ENCODE assay signal across 28 cellular contexts in the genomic region with DNA sequence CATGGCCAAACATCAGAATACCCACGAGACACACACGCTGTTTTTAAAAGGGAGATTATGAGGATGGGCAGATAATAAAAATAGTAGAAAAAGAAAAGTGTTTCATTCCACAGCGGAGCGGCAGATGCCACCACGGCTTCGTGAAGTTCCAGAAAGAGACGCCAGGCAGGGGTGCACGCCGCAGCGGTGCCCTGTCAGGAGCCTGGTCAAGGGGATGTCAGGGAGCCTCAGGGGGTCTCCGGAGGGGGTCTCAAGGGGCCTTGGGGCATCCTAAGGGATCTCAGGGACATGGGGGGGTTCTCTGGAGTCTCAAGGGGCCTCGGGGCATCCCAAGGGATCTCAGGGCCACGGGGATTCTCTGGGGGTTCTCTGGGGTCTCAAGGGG.
"Had no signal": no experiment of that assay in that cellular context is flagged by ENCODE, and none has a peak within 500 bp of the region (broad histone marks: within the 10 kb centered on the region; RNA-seq: fewer than 3 reads in every experiment).

No MANE protein-coding gene starts in this region.

- H3K27ac ChIP-seq: brain microvascular endothelial cell, cardiac muscle cell, Peyer's patch, RWPE1, SJCRH30 had no signal

- DNase-seq: activated CD4-positive, alpha-beta T cell treated with anti-CD3 and anti-CD28 coated beads for 48 hours; activated CD4-positive, alpha-beta T cell treated with anti-CD3 and anti-CD28 coated beads, Interleukin-2, amount 50 U/mL, for 4 hours; activated CD4-positive, CD25-positive, alpha-beta regulatory T cell treated with anti-CD3 and anti-CD28 coated beads, Interleukin-2, amount 50 U/mL, for 72 hours; activated CD8-positive, alpha-beta memory T cell treated with anti-CD3 and anti-CD28 coated beads, Interleukin-2, amount 50 U/mL, for 48 hours; activated CD8-positive, alpha-beta T cell treated with anti-CD3 and anti-CD28 coated beads, Interleukin-2, amount 10 ng/mL, durations not matched to agents 7 days and 5 days; activated effector memory CD4-positive, alpha-beta T cell treated with Interleukin-2 at 50 U/mL for 16 hours; activated naive CD4-positive, alpha-beta T cell treated with Interleukin-2 at 50 U/mL for 16 hours; activated T-cell treated with anti-CD3 and anti-CD28 coated beads, Interleukin-2, amount 50 U/mL, for 24 hours; brain microvascular endothelial cell; MG63; NCI-H1092 treated with DMSO at 0.1 percent for 48 hours; NCI-H1417 treated with DMSO at 0.1 percent for 48 hours; NCI-H1694; NCI-H2029; NCI-H510A treated with DMSO at 0.1 percent for 48 hours; NCI-H69; NK-92 treated with Interleukin-12 subunit alpha and Interleukin-12 subunit beta, amount 100 ng/mL, for 24 hours; OCI-M1; Peyer's patch; Right ventricle myocardium superior; SJCRH30; SK-N-SH had no signal

- H3K4me1 ChIP-seq: SJCRH30 had no signal

- H3K4me2 ChIP-seq: SK-N-SH had no signal

- H3K27me3 ChIP-seq: brain microvascular endothelial cell, cardiac muscle cell, MG63, Peyer's patch, SJCRH30 had no signal

- H3K36me3 ChIP-seq: SJCRH30 had no signal

- H3K4me3 ChIP-seq: cardiac muscle cell, MG63, Peyer's patch, SJCRH30 had no signal

- H3K9ac ChIP-seq: SK-N-SH had no signal

- H3K27me3 Mint-ChIP-seq: activated naive CD8-positive, alpha-beta T cell; activated T-cell treated with anti-CD3 and anti-CD28 coated beads, Interleukin-2, amount 50 U/mL, for 24 hours had no signal

- H3K9me3 ChIP-seq: MG63, Peyer's patch, SJCRH30, SK-N-SH had no signal

- H3K36me3 Mint-ChIP-seq: WTC11 had no signal

- H3K4me3 Mint-ChIP-seq: activated CD8-positive, alpha-beta T cell treated with anti-CD3 and anti-CD28 coated beads, Interleukin-2, amount 10 ng/mL, durations not matched to agents 7 days and 5 days; activated naive CD8-positive, alpha-beta T cell; activated T-cell treated with anti-CD3 and anti-CD28 coated beads, Interleukin-2, amount 50 U/mL, for 24 hours; activated T-helper 1 cell treated with anti-CD3 and anti-CD28 coated beads, Interleukin-12 subunit alpha, Interleukin-12 subunit beta, Interleukin-2, Interleukin-4 antibody, amounts not matched to agents 30 ng/mL and 10 ng/mL and 1 ng/mL, durations not matched to agents 14 hours and 24 hours and 36 hours; T-helper 1 cell treated with Interleukin-12 subunit alpha and Interleukin-12 subunit beta and Interleukin-4 antibody, amounts not matched to agents 30 μg/mL and 1 μg/mL, for 36 hours; WTC11 had no signal

- H3K27ac Mint-ChIP-seq: activated CD8-positive, alpha-beta T cell treated with anti-CD3 and anti-CD28 coated beads, Interleukin-2, amount 10 ng/mL, durations not matched to agents 7 days and 5 days; activated naive CD8-positive, alpha-beta T cell; activated T-cell treated with anti-CD3 and anti-CD28 coated beads, Interleukin-2, amount 50 U/mL, for 24 hours; activated T-helper 1 cell treated with anti-CD3 and anti-CD28 coated beads, Interleukin-12 subunit alpha, Interleukin-12 subunit beta, Interleukin-2, Interleukin-4 antibody, amounts not matched to agents 30 ng/mL and 10 ng/mL and 1 ng/mL, durations not matched to agents 14 hours and 24 hours and 36 hours; T-helper 1 cell treated with Interleukin-12 subunit alpha and Interleukin-12 subunit beta and Interleukin-4 antibody, amounts not matched to agents 30 μg/mL and 1 μg/mL, for 36 hours; WTC11 had no signal

- H3K4me1 Mint-ChIP-seq: WTC11 had no signal

- H3K9me3 Mint-ChIP-seq: activated T-cell treated with anti-CD3 and anti-CD28 coated beads, Interleukin-2, amount 50 U/mL, for 24 hours; activated T-helper 1 cell treated with anti-CD3 and anti-CD28 coated beads, Interleukin-12 subunit alpha, Interleukin-12 subunit beta, Interleukin-2, Interleukin-4 antibody, amounts not matched to agents 30 ng/mL and 10 ng/mL and 1 ng/mL, durations not matched to agents 14 hours and 24 hours and 36 hours; T-helper 1 cell treated with Interleukin-12 subunit alpha and Interleukin-12 subunit beta and Interleukin-4 antibody, amounts not matched to agents 30 μg/mL and 1 μg/mL, for 36 hours; WTC11 had no signal
